9 cellular contexts compared by ENCODE assay signal in genomic region chr3:38039899-38040261, GRCh38. TPM values are rescaled to one million over a fixed set of nuclear protein-coding genes. Genes with fewer than 3 reads are reported as not detected.
A peak's percentile ranks its signal among the peaks of the same experiment; 100 is the strongest.
DNase-seq lines count a peak whose midpoint lies in the region; ATAC-seq and TF ChIP-seq lines count a peak whose summit lies in the region.
"Had no signal": no experiment of that assay in that cellular context is flagged by ENCODE, and none has a peak within 500 bp of the region (broad histone marks: within the 10 kb centered on the region; RNA-seq: fewer than 3 reads in every experiment).

No MANE protein-coding gene starts in this region.

- peak overlapping the region in 3 of 4 donors; percentile 26 to 74 (median 57) for H3K27ac ChIP-seq in upper lobe of left lung

- no peak for TF ChIP-seq POLR2A in upper lobe of left lung (IDR thresholded peaks at IDR 0.05)

- peaks cover 13 to 21% (median 18%) of the 10 kb centered on the region in 4 donors for H3K4me1 ChIP-seq in upper lobe of left lung

- peak; percentile 28 for ATAC-seq in GM19328 (IDR thresholded peaks at IDR 0.05; ENCODE audit: unreplicated experiment)
- ATAC-seq in HG03460 (IDR thresholded peaks at IDR 0.05; ENCODE audit: unreplicated experiment) = peak; percentile 60
- peak; percentile 75 for ATAC-seq in esophagus mucosa
- ATAC-seq in upper lobe of left lung (ENCODE audit: low FRiP score in 2 of 2) = peak; percentile 91 to 94

- WGBS in upper lobe of left lung, 2 donors = 29 to 35% methylated on average over 11 of the region's 11 CpGs

- POLR2A ChIA-PET in BJ (lab: Charles Lee) = no interaction called here

- CTCF ChIA-PET in BJ (lab: Yijun Ruan, JAX) = interaction anchor here (1.2 kb wide), 1 partner anchor 10 kb away, joined by 3 read pairs; the partner anchor contains the start of gene PLCD1

- TF ChIP-seq EP300 in upper lobe of left lung (IDR thresholded peaks at IDR 0.05) = no peak

- TF ChIP-seq CTCF in BJ (IDR thresholded peaks at IDR 0.05; ENCODE audit: insufficient read depth, low read depth, low read length) (peak; percentile 31; the same call in 1 of the 2 replicates), upper lobe of left lung (IDR thresholded peaks at IDR 0.05) (peak in 4 of 6 experiments; percentile 12 to 40 (median 19))

- H3K27me3 ChIP-seq in BJ (ENCODE audit: control insufficient read depth, insufficient read depth, low read length) (0 out of 2 replicates have a peak, but pooled peaks cover 4% of the 10 kb centered on the region), upper lobe of left lung (no peaks in the 10 kb centered on the region)

- H3K36me3 ChIP-seq in BJ (ENCODE audit: control insufficient read depth, insufficient read depth, low read length) (no peaks in the 10 kb centered on the region), upper lobe of left lung (no peaks in the 10 kb centered on the region)

- H3K4me3 ChIP-seq in BJ (ENCODE audit: low read depth, low read length) = peak overlapping the region; percentile 40; the same call in 1 of the 2 replicates
- peak overlapping the region in 3 of 4 donors; percentile 59 to 65 (median 62) for H3K4me3 ChIP-seq in upper lobe of left lung

- DNase-seq in BJ (ENCODE audit: low read depth) (no peak), myocyte (ENCODE audit: low read depth) (peak; percentile 44), upper lobe of left lung (peak in 1 of 2 donors; percentile 89), NCI-H2171 treated with DMSO at 0.1 percent for 48 hours (lab: John Stamatoyannopoulos, UW) (no peak)
- peak; percentile 43 to 51 for DNase-seq in activated CD4-positive, alpha-beta T cell treated with anti-CD3 and anti-CD28 coated beads for 4 hours

- H3K9me3 ChIP-seq in upper lobe of left lung = no peaks in the 10 kb centered on the region

RNA-seq across cellular contexts. Expression of gene DLEC1, which starts 0.9 kb away (rescaled TPM):
- 0.02 and 0.06 TPM in 2 replicates for polyA plus RNA-seq in BJ (2011; rRNA removed)
- polyA minus RNA-seq in BJ (2011; rRNA and poly(A)+ RNA removed) = 0.05 TPM in 1 of 2 replicates, not detected in the other
- 0.08 TPM for total RNA-seq in esophagus mucosa
- not detected in 2 replicates for total RNA-seq in myocyte
- 0.09 TPM for polyA plus RNA-seq in myocyte (2012)
- total RNA-seq in upper lobe of left lung = 10 to 100 TPM in 3 of 6 donors, 1 to 10 TPM in 3; 2.3 to 34.8 (median 14.3) TPM
- total RNA-seq: lung microvascular endothelial cell had no signal

RNA-seq across cellular contexts. Expression of gene PLCD1, which starts 10.4 kb away (rescaled TPM):
- polyA plus RNA-seq in BJ (2011; rRNA removed) = 7.6 and 12.3 TPM in 2 replicates
- polyA minus RNA-seq in BJ (2011; rRNA and poly(A)+ RNA removed) = 17.9 and 18.6 TPM in 2 replicates
- total RNA-seq in esophagus mucosa (72.5 TPM), myocyte (11.2 and 19.6 TPM in 2 replicates), upper lobe of left lung (10 to 100 TPM; 20.8 to 80.1 (median 36.1) TPM)
- polyA plus RNA-seq in myocyte (2012) = 23.5 TPM

RNA-seq across cellular contexts. Expression of gene VILL, which starts 49.3 kb away (rescaled TPM):
- polyA plus RNA-seq in BJ (2011; rRNA removed) = 4.9 and 8.8 TPM in 2 replicates
- 7.2 and 11.8 TPM in 2 replicates for polyA minus RNA-seq in BJ (2011; rRNA and poly(A)+ RNA removed)
- 6.1 TPM for total RNA-seq in esophagus mucosa
- 5.5 and 7.9 TPM in 2 replicates for total RNA-seq in myocyte
- polyA plus RNA-seq in myocyte (2012) = 4.0 TPM
- total RNA-seq in upper lobe of left lung = 10 to 100 TPM in 5 of 6 donors, 1 to 10 TPM in 1; 5.6 to 41.9 (median 19.0) TPM

Comparison
In these comparisons a context has a peak if more than half of its experiments do, and no peak if none do; other contexts are left out.
1. DNase-seq: peak in activated CD4-positive, alpha-beta T cell treated with anti-CD3 and anti-CD28 coated beads for 4 hours (2 of 2) and myocyte (single experiment); none in BJ (single experiment) and NCI-H2171 treated with DMSO at 0.1 percent for 48 hours (single experiment).
2. ATAC-seq: peak in every context shown above with its lines; median percentile 92 in upper lobe of left lung; 75 in esophagus mucosa; 60 in HG03460; 28 in GM19328.